In genomic region chr1:147890177-147890790, GRCh38 we compare ENCODE assay signal across 8 cellular contexts. TPM values are rescaled to one million over a fixed set of nuclear protein-coding genes. Genes with fewer than 3 reads are reported as not detected.
A peak's percentile ranks its signal among the peaks of the same experiment; 100 is the strongest.
DNase-seq lines count a peak whose midpoint lies in the region; ATAC-seq, FAIRE-seq and TF ChIP-seq lines count a peak whose summit lies in the region.

No MANE protein-coding gene starts in this region.

- H3K27ac Mint-ChIP-seq in activated naive CD8-positive, alpha-beta T cell treated with anti-CD3 and anti-CD28 coated beads, Interleukin-2, amount 10 ng/mL, durations not matched to agents 7 days and 5 days, result no peak overlapping the region

- H3K27me3 ChIP-seq in right cardiac atrium (ENCODE audit: control insufficient read depth, insufficient read depth), result no peaks in the 10 kb centered on the region

- H3K9me3 Mint-ChIP-seq in activated naive CD8-positive, alpha-beta T cell treated with anti-CD3 and anti-CD28 coated beads, Interleukin-2, amount 10 ng/mL, durations not matched to agents 7 days and 5 days, result no peaks in the 10 kb centered on the region

- WGBS in right cardiac atrium, result 5% methylated on average over 12 of the region's 12 CpGs

- peaks cover 3% of the 10 kb centered on the region for H3K27me3 Mint-ChIP-seq in activated naive CD8-positive, alpha-beta T cell treated with anti-CD3 and anti-CD28 coated beads, Interleukin-2, amount 10 ng/mL, durations not matched to agents 7 days and 5 days

- no peak for TF ChIP-seq POLR2A in GM12891 (IDR thresholded peaks at IDR 0.05; ENCODE audit: low read depth, low read length)

- H3K4me3 ChIP-seq in right cardiac atrium (ENCODE audit: low read length), result no peak overlapping the region

- DNase-seq in 8988T (peak; percentile 53), GM12891 (ENCODE audit: insufficient read length, low spot score) (no peak), Kasumi-1 (lab: John Stamatoyannopoulos, UW) (peak; percentile 49 to 59), SKM-1 treated with dmso at 0.1 percent for 144 hours (lab: John Stamatoyannopoulos, UW; ENCODE audit: unreplicated experiment) (peak; percentile 37), right cardiac atrium (peak; percentile 75 to 90 (median 82))
- DNase-seq in activated naive CD8-positive, alpha-beta T cell treated with anti-CD3 and anti-CD28 coated beads, Interleukin-2, amount 10 ng/mL, durations not matched to agents 7 days and 5 days, result peak; percentile 78
- DNase-seq in stimulated activated CD4-positive, alpha-beta T cell treated with anti-CD3 and anti-CD28 coated beads, Interleukin-12 subunit alpha, Interleukin-12 subunit beta, amount 100 ng/mL, for 24 hours (ENCODE audit: low read depth in 2 of 2), result peak; percentile 21 to 61

- H3K4me1 ChIP-seq in right cardiac atrium (ENCODE audit: control insufficient read depth, insufficient read depth, low read length), result no peaks in the 10 kb centered on the region

- H3K4me1 Mint-ChIP-seq in activated naive CD8-positive, alpha-beta T cell treated with anti-CD3 and anti-CD28 coated beads, Interleukin-2, amount 10 ng/mL, durations not matched to agents 7 days and 5 days, result no peaks in the 10 kb centered on the region

- H3K36me3 Mint-ChIP-seq in activated naive CD8-positive, alpha-beta T cell treated with anti-CD3 and anti-CD28 coated beads, Interleukin-2, amount 10 ng/mL, durations not matched to agents 7 days and 5 days, result no peaks in the 10 kb centered on the region

- POLR2A ChIA-PET in activated naive CD8-positive, alpha-beta T cell treated with anti-CD3 and anti-CD28 coated beads, Interleukin-2, amount 10 ng/mL, durations not matched to agents 7 days and 5 days (lab: Charles Lee), result interaction anchor here (1.0 kb wide), 1 partner anchor 244 kb away, joined by 3 read pairs; no protein-coding TSS in a partner anchor

- peak; percentile 88 for ATAC-seq in activated naive CD8-positive, alpha-beta T cell treated with anti-CD3 and anti-CD28 coated beads, Interleukin-2, amount 10 ng/mL, durations not matched to agents 7 days and 5 days (ENCODE audit: low read depth)
- ATAC-seq in right cardiac atrium (peak; percentile 90), HG03378 (IDR thresholded peaks at IDR 0.05; ENCODE audit: unreplicated experiment) (no peak)

- intact Hi-C loops in right cardiac atrium (cut with DNase I), result loop anchor here (2.0 to 10.0 kb wide), 5 partner anchors 165 to 615 kb away; no protein-coding TSS in a partner anchor

- peak; percentile 84 for FAIRE-seq in GM12891 (lab: Jason Lieb, UNC)

- H3K4me3 Mint-ChIP-seq in activated naive CD8-positive, alpha-beta T cell treated with anti-CD3 and anti-CD28 coated beads, Interleukin-2, amount 10 ng/mL, durations not matched to agents 7 days and 5 days, result no peak overlapping the region

- H3K9me3 ChIP-seq in right cardiac atrium (ENCODE audit: control insufficient read depth, low read length), result no peaks in the 10 kb centered on the region

- H3K27ac ChIP-seq in right cardiac atrium (ENCODE audit: low read length), result no peak overlapping the region

TF ChIP-seq in GM12891, 5 proteins besides CTCF, POLR2A, EP300 and RAD21:
- TF ChIP-seq SPI1 (IDR thresholded peaks at IDR 0.05; ENCODE audit: low read depth, low read length), result no peak

RNA-seq across cellular contexts. Expression of gene GJA8, which starts 12.3 kb away (rescaled TPM):
- not detected for polyA plus RNA-seq in GM12891 (2012; ENCODE audit: low read depth, missing spikeins)
- not detected for total RNA-seq in activated naive CD8-positive, alpha-beta T cell treated with anti-CD3 and anti-CD28 coated beads, Interleukin-2, amount 10 ng/mL, durations not matched to agents 7 days and 5 days
- total RNA-seq in right cardiac atrium, result not detected
- polyA plus RNA-seq in right cardiac atrium, result not detected

RNA-seq across cellular contexts. Expression of gene GPR89B, which starts 37.9 kb away (rescaled TPM):
- 9.4 TPM for polyA plus RNA-seq in GM12891 (2012; ENCODE audit: low read depth, missing spikeins)
- 10 to 100 TPM; 27.1 to 32.1 TPM for total RNA-seq in activated naive CD8-positive, alpha-beta T cell treated with anti-CD3 and anti-CD28 coated beads, Interleukin-2, amount 10 ng/mL, durations not matched to agents 7 days and 5 days
- total RNA-seq in right cardiac atrium, result 10 to 100 TPM in 2 of 4 donors, 1 to 10 TPM in 2; 7.9 to 12.3 (median 9.3) TPM
- polyA plus RNA-seq in right cardiac atrium, result 8.5 TPM
